Comparison of ENCODE assay signal across 8 cellular contexts in genomic region chr5:6576861-6577501, GRCh38. TPM values are rescaled to one million over a fixed set of nuclear protein-coding genes. Genes with fewer than 3 reads are reported as not detected.
DNase-seq lines count a peak whose midpoint lies in the region; ATAC-seq and TF ChIP-seq lines count a peak whose summit lies in the region.

No MANE protein-coding gene starts in this region.

- peak; percentile 40 for DNase-seq in activated CD4-positive, alpha-beta T cell treated with anti-CD3 and anti-CD28 coated beads for 48 hours
- DNase-seq in activated CD4-positive, alpha-beta T cell treated with anti-CD3 and anti-CD28 coated beads for 1 hour = no peak
- DNase-seq in NAMALWA (ENCODE audit: low spot score) (peak; percentile 72), SK-N-SH (peak; percentile 74), foreskin melanocyte (peak; percentile 28), renal cortical epithelial cell (ENCODE audit: low read depth) (peak; percentile 31)
- DNase-seq in activated T-helper 1 cell treated with anti-CD3 and anti-CD28 coated beads, Interleukin-12 subunit alpha, Interleukin-12 subunit beta, Interleukin-2, Interleukin-4 antibody, amounts not matched to agents 30 ng/mL and 10 ng/mL and 1 ng/mL, durations not matched to agents 14 hours and 24 hours and 36 hours (ENCODE audit: low spot score) = no peak

- no peak overlapping the region for H3K9ac ChIP-seq in SK-N-SH

- H3K27ac Mint-ChIP-seq in activated T-helper 1 cell treated with anti-CD3 and anti-CD28 coated beads, Interleukin-12 subunit alpha, Interleukin-12 subunit beta, Interleukin-2, Interleukin-4 antibody, amounts not matched to agents 30 ng/mL and 10 ng/mL and 1 ng/mL, durations not matched to agents 14 hours and 24 hours and 36 hours = no peak overlapping the region

- H3K27me3 Mint-ChIP-seq in activated T-helper 1 cell treated with anti-CD3 and anti-CD28 coated beads, Interleukin-12 subunit alpha, Interleukin-12 subunit beta, Interleukin-2, Interleukin-4 antibody, amounts not matched to agents 30 ng/mL and 10 ng/mL and 1 ng/mL, durations not matched to agents 14 hours and 24 hours and 36 hours (ENCODE audit: insufficient read depth) = peaks cover 25% of the 10 kb centered on the region

- TF ChIP-seq RAD21 in SK-N-SH (IDR thresholded peaks at IDR 0.05; ENCODE audit: low read length) = peak; percentile 85

- H3K27me3 ChIP-seq in SK-N-SH (ENCODE audit: insufficient read depth) = no peaks in the 10 kb centered on the region

- no peaks in the 10 kb centered on the region for H3K36me3 ChIP-seq in SK-N-SH (replicated peaks in 1 of 2; ENCODE audit: control insufficient read depth in 1 of 2, insufficient read depth in 2 of 2, low read length in 1 of 2)

- no peaks in the 10 kb centered on the region for H3K9me3 ChIP-seq in SK-N-SH

- H3K4me1 Mint-ChIP-seq in activated T-helper 1 cell treated with anti-CD3 and anti-CD28 coated beads, Interleukin-12 subunit alpha, Interleukin-12 subunit beta, Interleukin-2, Interleukin-4 antibody, amounts not matched to agents 30 ng/mL and 10 ng/mL and 1 ng/mL, durations not matched to agents 14 hours and 24 hours and 36 hours (ENCODE audit: low read depth) = peaks cover 6% of the 10 kb centered on the region

- 63% methylated on average over 5 of the region's 5 CpGs for WGBS in SK-N-SH (ENCODE audit: low lambda C conversion rate)

- H3K36me3 Mint-ChIP-seq in activated T-helper 1 cell treated with anti-CD3 and anti-CD28 coated beads, Interleukin-12 subunit alpha, Interleukin-12 subunit beta, Interleukin-2, Interleukin-4 antibody, amounts not matched to agents 30 ng/mL and 10 ng/mL and 1 ng/mL, durations not matched to agents 14 hours and 24 hours and 36 hours (ENCODE audit: low read depth) = no peaks in the 10 kb centered on the region

- peaks cover 3 to 4% of the 10 kb centered on the region in 2 experiments; a peak in 1 of 4 replicates for H3K4me1 ChIP-seq in SK-N-SH (ENCODE audit: control insufficient read depth in 1 of 2, insufficient read depth in 2 of 2, low read depth in 1 of 2, low read length in 1 of 2)

- POLR2A ChIA-PET in SK-N-SH (lab: Yijun Ruan, JAX) = no interaction called here

- TF ChIP-seq CTCF in SK-N-SH (IDR thresholded peaks at IDR 0.05) = peak; percentile 68

- CTCF ChIA-PET in SK-N-SH (lab: Yijun Ruan, JAX) = interaction anchor here (0.5 to 2.5 kb wide), 12 partner anchors 10 to 1089 kb away, joined by 3 to 10 read pairs (median 4); no protein-coding TSS in a partner anchor

- no peaks in the 10 kb centered on the region for H3F3A ChIP-seq in SK-N-SH (replicated peaks; ENCODE audit: insufficient read depth)

- intact Hi-C loops in activated T-helper 1 cell treated with anti-CD3 and anti-CD28 coated beads, Interleukin-12 subunit alpha, Interleukin-12 subunit beta, Interleukin-2, Interleukin-4 antibody, amounts not matched to agents 30 ng/mL and 10 ng/mL and 1 ng/mL, durations not matched to agents 14 hours and 24 hours and 36 hours (cut with micrococcal nuclease) = loop anchor here (1.0 to 10.0 kb wide), 4 partner anchors 122 to 1085 kb away; no protein-coding TSS in a partner anchor

- no peaks in the 10 kb centered on the region for H3K9me3 Mint-ChIP-seq in activated T-helper 1 cell treated with anti-CD3 and anti-CD28 coated beads, Interleukin-12 subunit alpha, Interleukin-12 subunit beta, Interleukin-2, Interleukin-4 antibody, amounts not matched to agents 30 ng/mL and 10 ng/mL and 1 ng/mL, durations not matched to agents 14 hours and 24 hours and 36 hours

- no peaks in the 10 kb centered on the region for H3K79me2 ChIP-seq in SK-N-SH (ENCODE audit: insufficient read depth)

- no peak overlapping the region for H3K4me2 ChIP-seq in SK-N-SH

- no peaks in the 10 kb centered on the region for H4K20me1 ChIP-seq in SK-N-SH (ENCODE audit: insufficient read depth)

- no peak overlapping the region for H3K4me3 Mint-ChIP-seq in activated T-helper 1 cell treated with anti-CD3 and anti-CD28 coated beads, Interleukin-12 subunit alpha, Interleukin-12 subunit beta, Interleukin-2, Interleukin-4 antibody, amounts not matched to agents 30 ng/mL and 10 ng/mL and 1 ng/mL, durations not matched to agents 14 hours and 24 hours and 36 hours

- no peak for ATAC-seq in HG03175 (IDR thresholded peaks at IDR 0.05; ENCODE audit: unreplicated experiment)

- no peak for TF ChIP-seq EP300 in SK-N-SH (IDR thresholded peaks at IDR 0.05; ENCODE audit: borderline replicate concordance in 1 of 2, low read depth in 1 of 2, low read length in 1 of 2)

- no peak overlapping the region for H2AFZ ChIP-seq in SK-N-SH (ENCODE audit: low read depth)

- no peaks in the 10 kb centered on the region for H3K9me2 ChIP-seq in SK-N-SH

- no peak overlapping the region for H3K27ac ChIP-seq in SK-N-SH (ENCODE audit: low read depth in 2 of 2, low read length in 1 of 2)

- no peak overlapping the region for H3K4me3 ChIP-seq in SK-N-SH (ENCODE audit: low read depth in 2 of 2, low read length in 1 of 2)

TF ChIP-seq in SK-N-SH, 30 proteins besides CTCF, POLR2A, EP300 and RAD21:
- TF ChIP-seq RFX5 (IDR thresholded peaks at IDR 0.05; ENCODE audit: low read length) (no peak), SMC3 (IDR thresholded peaks at IDR 0.05; ENCODE audit: low read depth, low read length) (peak; percentile 67), EZH2phosphoT487 (IDR thresholded peaks at IDR 0.05; ENCODE audit: borderline replicate concordance, low read depth) (no peak), RXRA (IDR thresholded peaks at IDR 0.05; ENCODE audit: borderline replicate concordance, low read depth) (no peak)

RNA-seq across cellular contexts. Expression of gene NSUN2, which starts 55.9 kb away (rescaled TPM):
- 76.7 and 78.9 TPM in 2 replicates for polyA plus RNA-seq in SK-N-SH (2012; rRNA removed)
- 75.1 and 78.1 TPM in 2 replicates for polyA plus RNA-seq in SK-N-SH (2012; cell fraction: cytosol; rRNA removed)
- polyA plus RNA-seq in SK-N-SH (2012; cell fraction: nucleus; rRNA removed) = 112 and 123 TPM in 2 replicates
- 78.1 and 87.3 TPM in 2 replicates for total RNA-seq in renal cortical epithelial cell
- 146 and 149 TPM in 2 replicates for total RNA-seq in activated T-helper 1 cell treated with anti-CD3 and anti-CD28 coated beads, Interleukin-12 subunit alpha, Interleukin-12 subunit beta, Interleukin-2, Interleukin-4 antibody, amounts not matched to agents 30 ng/mL and 10 ng/mL and 1 ng/mL, durations not matched to agents 14 hours and 24 hours and 36 hours

RNA-seq across cellular contexts. Expression of gene SRD5A1, which starts 56.3 kb away (rescaled TPM):
- polyA plus RNA-seq in SK-N-SH (2012; rRNA removed) = 24.0 and 25.1 TPM in 2 replicates
- 15.9 and 25.5 TPM in 2 replicates for polyA plus RNA-seq in SK-N-SH (2012; cell fraction: cytosol; rRNA removed)
- polyA plus RNA-seq in SK-N-SH (2012; cell fraction: nucleus; rRNA removed) = 19.4 and 21.6 TPM in 2 replicates
- 25.9 and 45.1 TPM in 2 replicates for total RNA-seq in renal cortical epithelial cell
- total RNA-seq in activated T-helper 1 cell treated with anti-CD3 and anti-CD28 coated beads, Interleukin-12 subunit alpha, Interleukin-12 subunit beta, Interleukin-2, Interleukin-4 antibody, amounts not matched to agents 30 ng/mL and 10 ng/mL and 1 ng/mL, durations not matched to agents 14 hours and 24 hours and 36 hours = 13.8 and 14.0 TPM in 2 replicates

Comparison
In these comparisons a context has a peak if more than half of its experiments do, and no peak if none do; other contexts are left out.
1. DNase-seq: peak in activated CD4-positive, alpha-beta T cell treated with anti-CD3 and anti-CD28 coated beads for 48 hours (single experiment), NAMALWA (single experiment), SK-N-SH (single experiment), foreskin melanocyte (single experiment) and renal cortical epithelial cell (single experiment); none in activated CD4-positive, alpha-beta T cell treated with anti-CD3 and anti-CD28 coated beads for 1 hour (single experiment) and activated T-helper 1 cell treated with anti-CD3 and anti-CD28 coated beads, Interleukin-12 subunit alpha, Interleukin-12 subunit beta, Interleukin-2, Interleukin-4 antibody, amounts not matched to agents 30 ng/mL and 10 ng/mL and 1 ng/mL, durations not matched to agents 14 hours and 24 hours and 36 hours (single experiment).